Comparison of ENCODE assay signal across 28 cellular contexts in genomic region chr9:89793551-89793950, GRCh38.
"Had no signal": no experiment of that assay in that cellular context is flagged by ENCODE, and none has a peak within 500 bp of the region (broad histone marks: within the 10 kb centered on the region; RNA-seq: fewer than 3 reads in every experiment).

No MANE protein-coding gene starts in this region.

- H3K9me3 ChIP-seq: ascending aorta, colonic mucosa, esophagus squamous epithelium, heart right ventricle, left ventricle myocardium inferior, neutrophil, ovary, prostate gland had no signal

- ATAC-seq: heart right ventricle, T-helper 17 cell had no signal

- H3K27ac ChIP-seq: ascending aorta, cardiac muscle cell, colonic mucosa, epithelial cell of prostate, esophagus squamous epithelium, heart right ventricle, left ventricle myocardium inferior, neutrophil, ovary, prostate gland had no signal

- H3K4me3 ChIP-seq: ascending aorta, cardiac muscle cell, colonic mucosa, esophagus squamous epithelium, heart right ventricle, left ventricle myocardium inferior, ovary, prostate gland had no signal

- H3K4me1 ChIP-seq: ascending aorta, colonic mucosa, heart right ventricle, prostate gland had no signal

- DNase-seq: activated CD4-positive, alpha-beta memory T cell treated with anti-CD3 and anti-CD28 coated beads, Interleukin-2, amount 10 ng/mL, durations not matched to agents 7 days and 5 days; activated CD4-positive, alpha-beta T cell treated with anti-CD3 and anti-CD28 coated beads for 1 hour; activated CD4-positive, alpha-beta T cell treated with anti-CD3 and anti-CD28 coated beads, Interleukin-2, amount 10 ng/mL, durations not matched to agents 7 days and 5 days; activated CD8-positive, alpha-beta memory T cell treated with anti-CD3 and anti-CD28 coated beads, Interleukin-2, amount 50 U/mL, for 48 hours; activated gamma-delta T cell; activated naive CD4-positive, alpha-beta T cell treated with anti-CD3 and anti-CD28 coated beads, Interleukin-2, amount 10 ng/mL, durations not matched to agents 7 days and 5 days; activated naive CD8-positive, alpha-beta T cell treated with anti-CD3 and anti-CD28 coated beads, Interleukin-2, amount 10 ng/mL, durations not matched to agents 7 days and 5 days; cerebellar nuclear complex; colonic mucosa; effector CD8-positive, alpha-beta T cell; esophagus squamous epithelium; foreskin melanocyte; heart right ventricle; kidney glomerular epithelial cell; left ventricle myocardium inferior; mammary epithelial cell; naive B cell; nephron progenitor cell; ovary; stimulated activated CD4-positive, alpha-beta T cell treated with anti-CD3 and anti-CD28 coated beads, Interleukin-2, amount 100 ng/mL, for 48 hours; T-helper 17 cell; T1000 had no signal

- H3K27me3 ChIP-seq: ascending aorta, cardiac muscle cell, colonic mucosa, esophagus squamous epithelium, heart right ventricle, ovary had no signal

- FAIRE-seq: endometrium had no signal

- H3K36me3 ChIP-seq: ascending aorta, cardiac muscle cell, colonic mucosa, esophagus squamous epithelium, heart right ventricle, left ventricle myocardium inferior, neutrophil, ovary, prostate gland had no signal
